In the genomic region with DNA sequence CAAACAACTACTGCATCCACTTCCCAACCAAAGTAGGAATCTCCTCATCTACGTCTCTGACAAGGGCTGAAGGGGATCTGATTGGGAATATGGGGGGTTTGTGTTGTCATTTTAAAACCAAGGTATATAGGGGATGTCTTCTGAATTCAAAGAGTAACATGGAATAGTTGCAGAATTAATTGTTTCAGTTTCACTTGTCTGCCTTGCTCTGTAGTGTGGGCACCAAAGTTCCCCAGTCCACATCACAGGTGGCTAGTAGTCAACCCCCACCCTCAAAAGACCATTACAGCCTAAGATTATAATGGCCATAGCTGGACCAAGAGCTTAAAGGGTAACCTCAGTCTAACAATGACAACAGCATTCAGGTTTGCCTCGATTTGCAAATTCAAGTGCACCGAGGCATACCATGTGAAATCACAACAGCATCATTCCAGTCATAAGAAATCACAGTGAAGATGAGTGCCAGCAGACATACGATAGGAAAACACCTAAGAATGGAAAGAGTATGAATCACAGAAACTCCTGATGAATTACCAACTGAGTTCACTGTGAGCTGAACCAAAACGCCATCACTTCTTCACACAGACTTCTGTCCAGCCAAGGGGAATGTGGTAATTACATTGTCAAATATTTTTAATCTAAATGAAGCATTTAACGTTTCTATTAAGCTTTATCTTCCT, we compare ENCODE assay signal across 20 cellular contexts. TPM values are rescaled to one million over a fixed set of nuclear protein-coding genes. Genes with fewer than 3 reads are reported as not detected.
"Had no signal": no experiment of that assay in that cellular context is flagged by ENCODE, and none has a peak within 500 bp of the region (broad histone marks: within the 10 kb centered on the region; RNA-seq: fewer than 3 reads in every experiment).

No MANE protein-coding gene starts in this region.

- DNase-seq: activated CD4-positive, alpha-beta T cell treated with anti-CD3 and anti-CD28 coated beads, Interleukin-2, amount 50 U/mL, for 4 hours; activated gamma-delta T cell treated with Interleukin-2 at 50 U/mL for 16 hours; activated naive CD8-positive, alpha-beta T cell treated with anti-CD3 and anti-CD28 coated beads, Interleukin-2, amount 10 ng/mL, durations not matched to agents 7 days and 5 days; brain microvascular endothelial cell; dermis blood vessel endothelial cell; effector memory CD4-positive, alpha-beta T cell; foreskin melanocyte; glutamatergic neuron; hypothalamus; islet precursor cell; nephron progenitor cell; nucleus accumbens; stimulated activated CD4-positive, alpha-beta T cell treated with anti-CD3 and anti-CD28 coated beads, Interleukin-12 subunit alpha, Interleukin-12 subunit beta, amount 100 ng/mL, for 4 hours; stimulated activated CD4-positive, alpha-beta T cell treated with anti-CD3 and anti-CD28 coated beads, Interleukin-1b, Interleukin-23, amount 100 ng/mL, for 48 hours; SW 1271; T-helper 2 cell; transverse colon had no signal

- H3K27ac ChIP-seq: brain microvascular endothelial cell, suprapubic skin, transverse colon had no signal

- H3K4me3 ChIP-seq: lung, suprapubic skin, transverse colon had no signal

- H3K27me3 ChIP-seq: brain microvascular endothelial cell, suprapubic skin, transverse colon had no signal

- H3K9me3 ChIP-seq: suprapubic skin, transverse colon had no signal

- FAIRE-seq: endothelial cell of umbilical vein had no signal

- H3K36me3 ChIP-seq: brain microvascular endothelial cell, suprapubic skin, transverse colon had no signal

RNA-seq across cellular contexts. Expression of a gene that starts 52.4 kb away (rescaled TPM):
- total RNA-seq: activated naive CD8-positive, alpha-beta T cell treated with anti-CD3 and anti-CD28 coated beads, Interleukin-2, amount 10 ng/mL, durations not matched to agents 7 days and 5 days had no signal
